ENCODE assay signal across 1 cellular context in genomic region chr5:123701511-123702200, GRCh38.
TF ChIP-seq lines count a peak whose summit lies in the region.

No MANE protein-coding gene starts in this region.

TF ChIP-seq in endothelial cell of umbilical vein, 7 proteins besides CTCF, POLR2A, EP300 and RAD21:
- TF ChIP-seq JUN (IDR thresholded peaks at IDR 0.05; ENCODE audit: borderline replicate concordance, insufficient read depth, insufficient read length, low read depth) (no peak), EZH2 (IDR thresholded peaks at IDR 0.05; ENCODE audit: borderline replicate concordance, low read depth, low read length, severe bottlenecking) (no peak), GATA2 (IDR thresholded peaks at IDR 0.05; ENCODE audit: insufficient read depth, insufficient read length, low read depth, low read length) (no peak), MAX (IDR thresholded peaks at IDR 0.05; ENCODE audit: insufficient read depth, insufficient read length) (no peak), FOS (IDR thresholded peaks at IDR 0.05; ENCODE audit: borderline replicate concordance, insufficient read depth, low read length) (no peak), MYC (IDR thresholded peaks at IDR 0.05; ENCODE audit: low read depth, low read length) (no peak), POLR2AphosphoS5 (IDR thresholded peaks at IDR 0.05; ENCODE audit: insufficient read depth, low read depth, low read length) (no peak)
